15 cellular contexts compared by ENCODE assay signal in genomic region chr10:131840788-131841118, GRCh38.
DNase-seq lines count a peak whose midpoint lies in the region; ATAC-seq and TF ChIP-seq lines count a peak whose summit lies in the region.
"Had no signal": no experiment of that assay in that cellular context is flagged by ENCODE, and none has a peak within 500 bp of the region (broad histone marks: within the 10 kb centered on the region; RNA-seq: fewer than 3 reads in every experiment).

No MANE protein-coding gene starts in this region.

- H2AK9ac ChIP-seq in IMR-90 (replicated peaks; ENCODE audit: low read depth, low read length, poor library complexity) = no peak overlapping the region

- H3K4me1 ChIP-seq in BLaER1 treated with 17β-estradiol and CSF1 and Interleukin-3, amounts not matched to agents 10 nM and 100 nM = peaks cover 7 to 24% (median 15%) of the 10 kb centered on the region in 10 experiments; a peak in 18 of 20 replicates
- no peaks in the 10 kb centered on the region for H3K4me1 ChIP-seq in IMR-90 (ENCODE audit: control insufficient read depth, insufficient read depth, low read length)
- no peaks in the 10 kb centered on the region for H3K4me1 ChIP-seq in trophoblast cell (ENCODE audit: control insufficient read depth in 1 of 2, insufficient read depth in 2 of 2, low read length in 2 of 2)

- H3K36me3 ChIP-seq in BLaER1 treated with 17β-estradiol and CSF1 and Interleukin-3, amounts not matched to agents 10 nM and 100 nM = no peaks in the 10 kb centered on the region
- H3K36me3 ChIP-seq in IMR-90 (ENCODE audit: control insufficient read depth, insufficient read depth, low read length) (no peaks in the 10 kb centered on the region), trophoblast cell (ENCODE audit: control insufficient read depth in 1 of 2, insufficient read depth in 2 of 2, low read length in 2 of 2) (no peaks in the 10 kb centered on the region)

- H3K18ac ChIP-seq in IMR-90 (ENCODE audit: low read depth, low read length) (no peak overlapping the region), trophoblast cell (ENCODE audit: low read length) (no peak overlapping the region)

- no peaks in the 10 kb centered on the region for H3K9me1 ChIP-seq in IMR-90 (ENCODE audit: insufficient read depth, low read length)

- DNase-seq in activated gamma-delta T cell treated with Interleukin-2 at 50 U/mL for 16 hours (peak; percentile 1), activated gamma-delta T cell (lab: John Stamatoyannopoulos, UW) (no peak), IMR-90 (no peak), trophoblast cell (no peak), endothelial cell (ENCODE audit: low spot score) (no peak)
- DNase-seq in activated T-cell treated with anti-CD3 and anti-CD28 coated beads, Interleukin-2, amount 50 U/mL, for 1 hour = no peak
- DNase-seq: CD4-positive, alpha-beta memory T cell; DMS79; H7 had no signal

- H3K4me2 ChIP-seq in BLaER1 treated with 17β-estradiol and CSF1 and Interleukin-3, amounts not matched to agents 10 nM and 100 nM = peak overlapping the region in 9 of 11 experiments; percentile 16 to 66 (median 46); a peak in 14 of 22 replicates
- H3K4me2 ChIP-seq in IMR-90 (ENCODE audit: low read depth, low read length) (no peak overlapping the region), trophoblast cell (ENCODE audit: low read length) (no peak overlapping the region)

- H4K12ac ChIP-seq in trophoblast cell (ENCODE audit: low read depth, low read length) = no peak overlapping the region

- H3K4me3 ChIP-seq in BLaER1 treated with 17β-estradiol and CSF1 and Interleukin-3, amounts not matched to agents 10 nM and 100 nM = no peak overlapping the region
- H3K4me3 ChIP-seq in IMR-90 (ENCODE audit: insufficient read depth, low read depth, low read length) = no peak overlapping the region
- no peak overlapping the region for H3K4me3 ChIP-seq in trophoblast cell (ENCODE audit: low read depth, low read length)
- H3K4me3 ChIP-seq: GM12878, GM23248 had no signal

- no peak overlapping the region for H3K9ac ChIP-seq in BLaER1 treated with 17β-estradiol and CSF1 and Interleukin-3, amounts not matched to agents 10 nM and 100 nM
- no peak overlapping the region for H3K9ac ChIP-seq in IMR-90 (ENCODE audit: low read depth, low read length)
- H3K9ac ChIP-seq in trophoblast cell (ENCODE audit: low read length) = no peak overlapping the region
- H3K9ac ChIP-seq: GM23248 had no signal

- ATAC-seq in IMR-90 (ENCODE audit: low read depth) = no peak
- ATAC-seq in stimulated activated memory B cell treated with anti-CD40 and anti-IgM and Interleukin-4, amounts not matched to agents 10 μg/mL and 1 μg/mL and 100 μg/mL, for 72 hours = no peak
- ATAC-seq: GM12878 had no signal

- no peak overlapping the region for H3K4me3 Mint-ChIP-seq in stimulated activated memory B cell treated with anti-CD40 and anti-IgM and Interleukin-4, amounts not matched to agents 10 μg/mL and 1 μg/mL and 100 μg/mL, for 72 hours
- H3K4me3 Mint-ChIP-seq in endothelial cell (ENCODE audit: unreplicated experiment) = no peak overlapping the region
- H3K4me3 Mint-ChIP-seq: CD4-positive, alpha-beta memory T cell had no signal

- TF ChIP-seq POLR2A in IMR-90 (IDR thresholded peaks at IDR 0.05; ENCODE audit: low read depth, low read length) = no peak

- H3K14ac ChIP-seq in IMR-90 (replicated peaks; ENCODE audit: low read depth, low read length) (no peak overlapping the region), trophoblast cell (ENCODE audit: low read length) (no peak overlapping the region)

- H3K27me3 ChIP-seq in BLaER1 treated with 17β-estradiol and CSF1 and Interleukin-3, amounts not matched to agents 10 nM and 100 nM = no peaks in the 10 kb centered on the region
- no peaks in the 10 kb centered on the region for H3K27me3 ChIP-seq in IMR-90 (ENCODE audit: control insufficient read depth, insufficient read depth, low read length)
- no peaks in the 10 kb centered on the region for H3K27me3 ChIP-seq in trophoblast cell (ENCODE audit: insufficient read depth, low read length)

- H3K79me2 ChIP-seq in trophoblast cell (ENCODE audit: control insufficient read depth, insufficient read depth, low read length, poor library complexity) = no peaks in the 10 kb centered on the region

- POLR2A ChIA-PET in IMR-90 (lab: Charles Lee; ENCODE audit: unreplicated experiment) = no interaction called here

- no peak overlapping the region for H3K56ac ChIP-seq in IMR-90 (ENCODE audit: extremely low read depth, insufficient read depth, low read length)

- dilution Hi-C loops in IMR-90 (cut with HindIII; ENCODE audit: low sequenced_read_pairs, unreplicated experiment) = no loop called here

- no peaks in the 10 kb centered on the region for H3K27me3 Mint-ChIP-seq in stimulated activated memory B cell treated with anti-CD40 and anti-IgM and Interleukin-4, amounts not matched to agents 10 μg/mL and 1 μg/mL and 100 μg/mL, for 72 hours
- peaks cover 3% of the 10 kb centered on the region for H3K27me3 Mint-ChIP-seq in endothelial cell (ENCODE audit: unreplicated experiment)
- H3K27me3 Mint-ChIP-seq: CD4-positive, alpha-beta memory T cell had no signal

- no peak overlapping the region for H4K5ac ChIP-seq in IMR-90 (ENCODE audit: low read depth, low read length)

- no peaks in the 10 kb centered on the region for H3K36me3 Mint-ChIP-seq in stimulated activated memory B cell treated with anti-CD40 and anti-IgM and Interleukin-4, amounts not matched to agents 10 μg/mL and 1 μg/mL and 100 μg/mL, for 72 hours
- no peaks in the 10 kb centered on the region for H3K36me3 Mint-ChIP-seq in endothelial cell (ENCODE audit: low read depth, unreplicated experiment)
- H3K36me3 Mint-ChIP-seq: CD4-positive, alpha-beta memory T cell had no signal

- H3K23ac ChIP-seq in IMR-90 (ENCODE audit: low read depth, low read length) = no peak overlapping the region
- peak overlapping the region; percentile 58 for H3K23ac ChIP-seq in trophoblast cell (ENCODE audit: low read length)

- H2BK15ac ChIP-seq in IMR-90 (ENCODE audit: low read depth, low read length) = no peak overlapping the region

- TF ChIP-seq RAD21 in IMR-90 (IDR thresholded peaks at IDR 0.05; ENCODE audit: low read length) = no peak

- intact Hi-C loops in IMR-90 (cut with micrococcal nuclease) = no loop called here

- TF ChIP-seq CTCF in IMR-90 (conservative IDR thresholded peaks at IDR 0.05; ENCODE audit: low read depth, low read length) (no peak), endothelial cell (IDR thresholded peaks at IDR 0.05; ENCODE audit: unreplicated experiment) (no peak)

- CTCF ChIA-PET in IMR-90 (lab: Yijun Ruan, JAX) = no interaction called here

- no TSS peak for BruUV-seq in IMR-90 (replicated peaks; lab: Mats Ljungman, UMichigan)

- H4K20me1 ChIP-seq in BLaER1 treated with 17β-estradiol and CSF1 and Interleukin-3, amounts not matched to agents 10 nM and 100 nM = peaks cover 0 to 3% (median 0%) of the 10 kb centered on the region in 11 experiments; a peak in 1 of 22 replicates
- no peaks in the 10 kb centered on the region for H4K20me1 ChIP-seq in IMR-90 (ENCODE audit: insufficient read depth, low read length)

- H2AK5ac ChIP-seq in IMR-90 (ENCODE audit: low read depth, low read length) (no peak overlapping the region), trophoblast cell (ENCODE audit: low read length) (no peak overlapping the region)

- peak overlapping the region; percentile 51 for H2AFZ ChIP-seq in IMR-90 (replicated peaks; ENCODE audit: low read length, poor library complexity)
- no peak overlapping the region for H2AFZ ChIP-seq in trophoblast cell (ENCODE audit: insufficient read depth, low read length, poor library complexity)
- H2AFZ ChIP-seq: GM23248 had no signal

- in situ Hi-C loops in IMR-90 (cut with MboI; ENCODE audit: low sequenced_read_pairs) = no loop called here

- H2BK12ac ChIP-seq in trophoblast cell (ENCODE audit: low read length) = no peak overlapping the region

- no peaks in the 10 kb centered on the region for H3K79me1 ChIP-seq in IMR-90 (ENCODE audit: low read depth in 1 of 2, low read length in 2 of 2)
- no peaks in the 10 kb centered on the region for H3K79me1 ChIP-seq in trophoblast cell (ENCODE audit: low read length)

- no peak overlapping the region for H3K27ac Mint-ChIP-seq in stimulated activated memory B cell treated with anti-CD40 and anti-IgM and Interleukin-4, amounts not matched to agents 10 μg/mL and 1 μg/mL and 100 μg/mL, for 72 hours
- H3K27ac Mint-ChIP-seq in endothelial cell (ENCODE audit: unreplicated experiment) = no peak overlapping the region
- H3K27ac Mint-ChIP-seq: CD4-positive, alpha-beta memory T cell had no signal

- WGBS in IMR-90 (ENCODE audit: extremely low coverage in 2 of 2, insufficient read length in 1 of 2), 2 experiments = 60% methylated on average over 3 of the region's 3 CpGs; no CpG with 5 or more reads in 1 of the 2 experiments
- no CpG with 5 or more reads among the region's 3 CpGs for WGBS in trophoblast cell (ENCODE audit: extremely low coverage, insufficient coverage, insufficient read length)

- H3K9me3 ChIP-seq in BLaER1 treated with 17β-estradiol and CSF1 and Interleukin-3, amounts not matched to agents 10 nM and 100 nM (replicated peaks in 1 of 11) = peaks cover 0 to 3% (median 0%) of the 10 kb centered on the region in 11 experiments; a peak in 5 of 22 replicates
- H3K9me3 ChIP-seq in IMR-90 (ENCODE audit: control insufficient read depth, insufficient read depth, low read length) = peaks cover 41% of the 10 kb centered on the region
- H3K9me3 ChIP-seq in trophoblast cell (ENCODE audit: insufficient read depth, low read depth, low read length) = no peaks in the 10 kb centered on the region

- no peak overlapping the region for H2BK120ac ChIP-seq in IMR-90 (ENCODE audit: low read depth, low read length)
- no peak overlapping the region for H2BK120ac ChIP-seq in trophoblast cell (ENCODE audit: insufficient read depth, low read length, poor library complexity)

- no peaks in the 10 kb centered on the region for H3K9me3 Mint-ChIP-seq in stimulated activated memory B cell treated with anti-CD40 and anti-IgM and Interleukin-4, amounts not matched to agents 10 μg/mL and 1 μg/mL and 100 μg/mL, for 72 hours
- no peaks in the 10 kb centered on the region for H3K9me3 Mint-ChIP-seq in endothelial cell (ENCODE audit: unreplicated experiment)
- H3K9me3 Mint-ChIP-seq: CD4-positive, alpha-beta memory T cell had no signal

- no peak overlapping the region for H4K8ac ChIP-seq in IMR-90 (ENCODE audit: low read depth in 2 of 2, low read length in 2 of 2)
- no peak overlapping the region for H4K8ac ChIP-seq in trophoblast cell (ENCODE audit: low read depth, low read length)

- H4K91ac ChIP-seq in IMR-90 (ENCODE audit: insufficient read depth, low read depth, low read length) (no peak overlapping the region), trophoblast cell (ENCODE audit: low read depth, low read length) (no peak overlapping the region)

- H2BK20ac ChIP-seq in IMR-90 (ENCODE audit: low read depth, low read length) = no peak overlapping the region

- H3K4ac ChIP-seq in IMR-90 (ENCODE audit: low read depth, low read length) = no peak overlapping the region
- no peak overlapping the region for H3K4ac ChIP-seq in trophoblast cell (ENCODE audit: low read depth, low read length)

- H3K4me1 Mint-ChIP-seq in stimulated activated memory B cell treated with anti-CD40 and anti-IgM and Interleukin-4, amounts not matched to agents 10 μg/mL and 1 μg/mL and 100 μg/mL, for 72 hours = no peaks in the 10 kb centered on the region
- no peaks in the 10 kb centered on the region for H3K4me1 Mint-ChIP-seq in endothelial cell (ENCODE audit: unreplicated experiment)
- H3K4me1 Mint-ChIP-seq: CD4-positive, alpha-beta memory T cell had no signal

- H3K27ac ChIP-seq in BLaER1 treated with 17β-estradiol and CSF1 and Interleukin-3, amounts not matched to agents 10 nM and 100 nM = no peak overlapping the region
- no peak overlapping the region for H3K27ac ChIP-seq in IMR-90 (ENCODE audit: insufficient read depth, low read length)
- H3K27ac ChIP-seq in trophoblast cell (ENCODE audit: low read depth, low read length) = no peak overlapping the region
- H3K27ac ChIP-seq: 22Rv1, C4-2B, GM23248 had no signal

- peak overlapping the region; percentile 79 for H2BK5ac ChIP-seq in IMR-90 (ENCODE audit: low read depth, low read length, poor library complexity, severe bottlenecking)
- no peak overlapping the region for H2BK5ac ChIP-seq in trophoblast cell (ENCODE audit: low read depth, low read length, poor library complexity)

Comparison
In these comparisons a context has a peak if more than half of its experiments do, and no peak if none do; other contexts are left out.
1. H3K4me2 ChIP-seq: peak in BLaER1 treated with 17β-estradiol and CSF1 and Interleukin-3, amounts not matched to agents 10 nM and 100 nM (9 of 11); none in IMR-90 (single experiment) and trophoblast cell (single experiment).